8 cellular contexts compared by ENCODE assay signal in the genomic region with DNA sequence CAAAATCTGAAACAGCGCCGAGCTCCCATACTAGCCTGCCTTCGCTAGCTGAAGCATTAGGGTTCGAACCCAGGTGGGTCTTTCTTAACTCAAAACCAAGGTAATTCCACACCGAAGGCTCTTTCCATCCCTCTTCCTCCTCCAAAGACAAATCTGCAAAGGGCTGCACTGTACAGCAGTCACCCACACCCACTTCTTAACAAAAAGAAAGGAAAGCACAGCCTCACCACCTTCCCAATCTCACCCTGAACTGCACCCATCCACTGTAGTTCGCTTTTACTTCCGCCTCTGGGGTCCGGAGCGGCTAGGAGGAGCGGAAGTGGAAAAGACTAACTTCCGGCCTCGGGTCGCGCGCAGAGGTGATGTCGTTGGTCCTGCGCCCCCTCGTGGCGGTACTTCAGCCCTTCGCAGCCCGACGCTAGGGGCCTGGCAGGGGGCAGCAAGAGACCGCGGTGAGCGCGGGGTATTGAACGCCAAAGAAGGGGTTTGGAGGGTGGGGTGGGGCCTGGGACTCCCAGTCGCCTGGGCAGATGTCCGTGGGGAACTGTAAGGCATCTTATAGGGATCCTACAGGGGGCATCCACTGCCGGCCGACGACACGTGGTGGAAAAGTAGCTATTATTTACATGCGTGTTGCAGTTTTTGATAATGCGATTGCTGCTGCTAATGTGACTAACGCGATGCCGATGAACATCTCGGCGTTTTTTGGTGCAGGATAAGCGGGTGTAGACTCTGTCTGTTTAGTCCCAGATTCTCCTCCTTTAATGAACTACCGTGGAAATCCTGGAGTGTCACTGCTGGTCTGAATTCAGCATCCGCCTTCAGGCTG. TPM values are rescaled to one million over a fixed set of nuclear protein-coding genes. Genes with fewer than 3 reads are reported as not detected.
DNase-seq lines count a peak whose midpoint lies in the region; ATAC-seq and TF ChIP-seq lines count a peak whose summit lies in the region.

A gene with protein sequence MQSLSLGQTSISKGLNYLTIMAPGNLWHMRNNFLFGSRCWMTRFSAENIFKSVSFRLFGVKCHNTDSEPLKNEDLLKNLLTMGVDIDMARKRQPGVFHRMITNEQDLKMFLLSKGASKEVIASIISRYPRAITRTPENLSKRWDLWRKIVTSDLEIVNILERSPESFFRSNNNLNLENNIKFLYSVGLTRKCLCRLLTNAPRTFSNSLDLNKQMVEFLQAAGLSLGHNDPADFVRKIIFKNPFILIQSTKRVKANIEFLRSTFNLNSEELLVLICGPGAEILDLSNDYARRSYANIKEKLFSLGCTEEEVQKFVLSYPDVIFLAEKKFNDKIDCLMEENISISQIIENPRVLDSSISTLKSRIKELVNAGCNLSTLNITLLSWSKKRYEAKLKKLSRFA (minus strand): TSS at position 290 of the 829 bp plus-strand sequence. CDS start 619 bp downstream, outside the sequence.

- H3K36me3 Mint-ChIP-seq in activated T-cell treated with anti-CD3 and anti-CD28 coated beads, Interleukin-2, amount 50 U/mL, for 72 hours (ENCODE audit: insufficient read depth in 2 of 2), result peaks cover 7 to 17% of the 10 kb centered on the region in 2 donors
- H3K36me3 Mint-ChIP-seq in naive thymus-derived CD8-positive, alpha-beta T cell, result peaks cover 4 to 25% (median 16%) of the 10 kb centered on the region in 3 donors

- POLR2A ChIA-PET in naive thymus-derived CD8-positive, alpha-beta T cell (lab: Charles Lee), result interaction anchor here (0.6 to 2.4 kb wide), 9 partner anchors 9 to 1237 kb away, joined by 3 to 23 read pairs (median 3); a partner anchor contains a TSS

- peak within 1 kb of the TSS; percentile 76 for H3K27ac Mint-ChIP-seq in activated T-cell treated with anti-CD3 and anti-CD28 coated beads, Interleukin-2, amount 50 U/mL, for 72 hours
- H3K27ac Mint-ChIP-seq in naive thymus-derived CD8-positive, alpha-beta T cell, result peak within 1 kb of the TSS; percentile 85 to 99 (median 96)

- peak within 1 kb of the TSS; percentile 40 for H3K27ac ChIP-seq in DOHH2 (ENCODE audit: low read depth, low read length)
- peak within 1 kb of the TSS; percentile 71 for H3K27ac ChIP-seq in KOPT-K1 (ENCODE audit: low read depth, low read length, poor library complexity, severe bottlenecking)
- peak within 1 kb of the TSS in 3 of 4 donors; percentile 42 to 48 (median 44) for H3K27ac ChIP-seq in Peyer's patch

- H3K4me3 Mint-ChIP-seq in activated T-cell treated with anti-CD3 and anti-CD28 coated beads, Interleukin-2, amount 50 U/mL, for 72 hours, result peak within 1 kb of the TSS; percentile 91 to 92
- H3K4me3 Mint-ChIP-seq in naive thymus-derived CD8-positive, alpha-beta T cell, result peak within 1 kb of the TSS; percentile 82 to 100 (median 96)

- no peaks in the 10 kb centered on the region for H3K27me3 Mint-ChIP-seq in activated T-cell treated with anti-CD3 and anti-CD28 coated beads, Interleukin-2, amount 50 U/mL, for 72 hours (ENCODE audit: low read depth)
- peaks cover 0 to 2% (median 0%) of the 10 kb centered on the region in 5 donors for H3K27me3 Mint-ChIP-seq in naive thymus-derived CD8-positive, alpha-beta T cell

- peak; percentile 97 for ATAC-seq in GM21786 (IDR thresholded peaks at IDR 0.05; ENCODE audit: unreplicated experiment)
- peak; percentile 99 for ATAC-seq in activated T-cell treated with anti-CD3 and anti-CD28 coated beads, Interleukin-2, amount 50 U/mL, for 72 hours (replicated peaks in 1 of 2)
- ATAC-seq in naive thymus-derived CD8-positive, alpha-beta T cell, result peak; percentile 95 to 96

- H3F3A ChIP-seq in DOHH2 (ENCODE audit: control insufficient read depth, insufficient read depth), result no peaks in the 10 kb centered on the region

- H3K79me2 ChIP-seq in DOHH2 (ENCODE audit: control insufficient read depth, low read length), result peaks cover 41% of the 10 kb centered on the region

- peaks cover 34% of the 10 kb centered on the region for H3K36me3 ChIP-seq in DOHH2 (ENCODE audit: control insufficient read depth, low read length)
- no peaks in the 10 kb centered on the region for H3K36me3 ChIP-seq in KOPT-K1 (ENCODE audit: insufficient read depth, low read length)
- H3K36me3 ChIP-seq in Peyer's patch, result no peaks in the 10 kb centered on the region

- H3K9me2 ChIP-seq in DOHH2 (replicated peaks; ENCODE audit: control insufficient read depth, low read length), result no peaks in the 10 kb centered on the region

- H3K4me1 ChIP-seq in DOHH2 (ENCODE audit: control insufficient read depth, low read length) (peaks cover 18% of the 10 kb centered on the region), Peyer's patch (peaks cover 0 to 7% (median 3%) of the 10 kb centered on the region in 4 donors)

- peaks cover 0 to 2% of the 10 kb centered on the region in 2 donors for H3K9me3 Mint-ChIP-seq in activated T-cell treated with anti-CD3 and anti-CD28 coated beads, Interleukin-2, amount 50 U/mL, for 72 hours
- H3K9me3 Mint-ChIP-seq in naive thymus-derived CD8-positive, alpha-beta T cell, result no peaks in the 10 kb centered on the region

- TF ChIP-seq CTCF in DOHH2 (IDR thresholded peaks at IDR 0.05; ENCODE audit: low read depth, low read length, poor library complexity, severe bottlenecking), result peak; percentile 100
- peak; percentile 83 to 97 (median 92) for TF ChIP-seq CTCF in Peyer's patch (IDR thresholded peaks at IDR 0.05)

- DNase-seq in Peyer's patch (peak; percentile 91 to 96 (median 94)), fibroblast of gingiva (ENCODE audit: low read depth) (peak; percentile 88)
- DNase-seq in activated T-cell treated with anti-CD3 and anti-CD28 coated beads, Interleukin-2, amount 50 U/mL, for 72 hours, result peak; percentile 95
- DNase-seq in naive thymus-derived CD8-positive, alpha-beta T cell, result peak; percentile 83 to 95 (median 92)
- DNase-seq in stimulated activated naive CD4-positive, alpha-beta T cell (lab: John Stamatoyannopoulos, UW), result peak; percentile 84 to 93 (median 87)

- H3K9me3 ChIP-seq in DOHH2 (ENCODE audit: control insufficient read depth, insufficient read depth, low read length) (peaks cover 4% of the 10 kb centered on the region; the same call in 1 of the 2 replicates), KOPT-K1 (ENCODE audit: insufficient read depth, low read length, poor library complexity, severe bottlenecking) (peaks cover under 1% of the 10 kb centered on the region), Peyer's patch (no peaks in the 10 kb centered on the region)

- H3K27me3 ChIP-seq in DOHH2 (ENCODE audit: control insufficient read depth, low read length), result no peaks in the 10 kb centered on the region
- H3K27me3 ChIP-seq in Peyer's patch, result no peaks in the 10 kb centered on the region

- H3K4me2 ChIP-seq in DOHH2 (ENCODE audit: low read length), result peak within 1 kb of the TSS; percentile 78

- TF ChIP-seq POLR2A in Peyer's patch (IDR thresholded peaks at IDR 0.05), result peak in 1 of 2 donors; percentile 7

- H3K4me1 Mint-ChIP-seq in activated T-cell treated with anti-CD3 and anti-CD28 coated beads, Interleukin-2, amount 50 U/mL, for 72 hours (ENCODE audit: low read depth), result peaks cover 31% of the 10 kb centered on the region
- H3K4me1 Mint-ChIP-seq in naive thymus-derived CD8-positive, alpha-beta T cell, result peaks cover 20 to 46% (median 44%) of the 10 kb centered on the region in 4 donors

- no peaks in the 10 kb centered on the region for H4K20me1 ChIP-seq in DOHH2 (ENCODE audit: control insufficient read depth, insufficient read depth, low read depth, low read length)

- H3K4me3 ChIP-seq in DOHH2 (ENCODE audit: low read length) (peak within 1 kb of the TSS; percentile 86), Peyer's patch (peak within 1 kb of the TSS; percentile 47 to 92 (median 70))

RNA-seq across cellular contexts. Expression of the gene that starts here (rescaled TPM):
- 10 to 100 TPM in 3 of 4 donors, 1 to 10 TPM in 1; 6.8 to 17.3 (median 11.8) TPM for total RNA-seq in Peyer's patch
- 10 to 100 TPM; 15.6 to 23.4 TPM for total RNA-seq in activated T-cell treated with anti-CD3 and anti-CD28 coated beads, Interleukin-2, amount 50 U/mL, for 72 hours
- total RNA-seq in naive thymus-derived CD8-positive, alpha-beta T cell, result 10 to 100 TPM; 33.2 to 33.7 TPM
- 10 to 100 TPM in 1 of 3 donors, 1 to 10 TPM in 2; 8.0 to 12.1 (median 9.7) TPM for polyA plus RNA-seq in naive thymus-derived CD8-positive, alpha-beta T cell

Comparison
In these comparisons a context has a peak if more than half of its experiments do, and no peak if none do; other contexts are left out.
1. Peak in every context shown above with its lines: DNase-seq, ATAC-seq, H3K4me3 ChIP-seq and H3K27ac ChIP-seq.